10 cellular contexts compared by ENCODE assay signal in the genomic region with DNA sequence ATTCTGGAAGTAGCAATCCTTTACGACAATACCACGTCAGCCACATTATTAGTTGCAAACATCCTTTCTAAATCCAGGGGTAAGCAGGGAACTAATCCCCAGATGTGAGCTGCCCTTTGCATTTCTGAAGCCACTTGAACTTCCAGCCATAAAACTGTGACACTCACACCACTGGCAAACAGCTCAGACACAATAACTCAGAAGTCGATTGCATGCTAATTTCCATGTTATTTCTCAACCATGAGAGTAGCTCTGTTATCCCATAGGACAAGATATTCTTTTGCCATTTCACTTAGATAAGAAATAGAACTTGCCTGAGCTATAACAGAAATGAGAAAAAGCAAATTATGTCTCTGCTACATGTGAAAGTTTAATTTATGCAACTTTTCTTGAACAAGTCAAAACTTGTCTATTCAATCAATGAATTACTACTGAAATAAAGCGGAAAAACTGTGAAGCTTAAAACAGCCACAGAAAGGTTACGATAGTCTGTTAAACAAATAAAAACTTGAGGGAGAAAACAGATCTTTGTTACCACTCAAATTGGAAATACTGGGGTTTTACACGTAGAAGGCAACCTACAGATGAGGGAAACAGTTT.
A peak's percentile ranks its signal among the peaks of the same experiment; 100 is the strongest.
DNase-seq lines count a peak whose midpoint lies in the region; ATAC-seq and TF ChIP-seq lines count a peak whose summit lies in the region.
"Had no signal": no experiment of that assay in that cellular context is flagged by ENCODE, and none has a peak within 500 bp of the region (broad histone marks: within the 10 kb centered on the region; RNA-seq: fewer than 3 reads in every experiment).

No MANE protein-coding gene starts in this region.

- TF ChIP-seq CTCF in HEK293 (tag by site-specific recombination; IDR thresholded peaks at IDR 0.05) (no peak), heart right ventricle (IDR thresholded peaks at IDR 0.05) (no peak)

- POLR2A ChIA-PET in HEK293 (lab: Yijun Ruan, JAX) = interaction anchor here (0.5 kb wide), 1 partner anchor 227 kb away, joined by 3 read pairs; no protein-coding TSS in a partner anchor

- H3K4me1 ChIP-seq in BLaER1 treated with 17β-estradiol and CSF1 and Interleukin-3, amounts not matched to agents 10 nM and 100 nM = peaks cover 90 to 100% (median 98%) of the 10 kb centered on the region in 10 experiments
- H3K4me1 ChIP-seq in HEK293 (ENCODE audit: control insufficient read depth, insufficient read depth, low read length) (peaks cover 6% of the 10 kb centered on the region), mesenchymal stem cell (ENCODE audit: control insufficient read depth, insufficient read depth, low read depth, low read length) (peaks cover 7% of the 10 kb centered on the region), heart right ventricle (peaks cover 0 to 78% (median 4%) of the 10 kb centered on the region in 9 donors)

- H3K9me3 Mint-ChIP-seq in activated naive CD8-positive, alpha-beta T cell treated with anti-CD3 and anti-CD28 coated beads for 36 hours = peaks cover 11% of the 10 kb centered on the region

- H3K4me3 ChIP-seq in BLaER1 treated with 17β-estradiol and CSF1 and Interleukin-3, amounts not matched to agents 10 nM and 100 nM = no peak overlapping the region
- H3K4me3 ChIP-seq in HEK293 (ENCODE audit: low read depth, low read length) (no peak overlapping the region), mesenchymal stem cell (ENCODE audit: insufficient read depth in 1 of 2, low read depth in 1 of 2, low read length in 2 of 2) (no peak overlapping the region), heart right ventricle (no peak overlapping the region)

- H3K23ac ChIP-seq in mesenchymal stem cell (ENCODE audit: low read length in 2 of 2) = no peak overlapping the region

- 67% methylated on average over 5 of the region's 6 CpGs for WGBS in mesenchymal stem cell
- 88 to 90% methylated on average over 6 of the region's 6 CpGs for WGBS in heart right ventricle, 2 donors

- H3K4ac ChIP-seq in mesenchymal stem cell (ENCODE audit: low read depth in 1 of 2, low read length in 2 of 2) = no peak overlapping the region

- no peak overlapping the region for H2BK5ac ChIP-seq in mesenchymal stem cell (ENCODE audit: low read depth, low read length, poor library complexity, severe bottlenecking)

- no peak overlapping the region for H2BK120ac ChIP-seq in mesenchymal stem cell (ENCODE audit: low read depth, low read length)

- H3K27me3 ChIP-seq in BLaER1 treated with 17β-estradiol and CSF1 and Interleukin-3, amounts not matched to agents 10 nM and 100 nM = no peaks in the 10 kb centered on the region
- H3K27me3 ChIP-seq in mesenchymal stem cell (ENCODE audit: control insufficient read depth in 1 of 2, insufficient read depth in 1 of 2, low read length in 2 of 2) (no peaks in the 10 kb centered on the region), heart right ventricle (no peaks in the 10 kb centered on the region)

- intact Hi-C loops in heart right ventricle (cut with DNase I) = no loop called here

- peaks cover 0 to 16% (median 15%) of the 10 kb centered on the region in 11 experiments; a peak in 15 of 22 replicates for H3K9me3 ChIP-seq in BLaER1 treated with 17β-estradiol and CSF1 and Interleukin-3, amounts not matched to agents 10 nM and 100 nM (replicated peaks in 1 of 11)
- H3K9me3 ChIP-seq in HEK293 (ENCODE audit: control insufficient read depth, insufficient read depth, low read depth, low read length) (no peaks in the 10 kb centered on the region), mesenchymal stem cell (ENCODE audit: control insufficient read depth, low read length) (no peaks in the 10 kb centered on the region), heart right ventricle (peaks cover 0 to 9% (median 0%) of the 10 kb centered on the region in 11 donors)

- peak overlapping the region; percentile 89 for H3K27ac Mint-ChIP-seq in activated naive CD8-positive, alpha-beta T cell treated with anti-CD3 and anti-CD28 coated beads for 36 hours

- no peak overlapping the region for H2AK5ac ChIP-seq in mesenchymal stem cell (ENCODE audit: low read length, severe bottlenecking)

- H2AFZ ChIP-seq in mesenchymal stem cell (ENCODE audit: low read depth, low read length) = no peak overlapping the region

- peak overlapping the region in 10 of 11 experiments; percentile 7 to 94 (median 86); a peak in 17 of 22 replicates for H3K27ac ChIP-seq in BLaER1 treated with 17β-estradiol and CSF1 and Interleukin-3, amounts not matched to agents 10 nM and 100 nM
- H3K27ac ChIP-seq in HEK293 (ENCODE audit: extremely low read depth, low read depth, low read length) (no peak overlapping the region), mesenchymal stem cell (ENCODE audit: low read length, poor library complexity, severe bottlenecking) (no peak overlapping the region), heart right ventricle (peak overlapping the region in 1 of 10 donors; percentile 70)

- no peak overlapping the region for H4K91ac ChIP-seq in mesenchymal stem cell (ENCODE audit: low read length)

- H2BK12ac ChIP-seq in mesenchymal stem cell (ENCODE audit: low read length in 2 of 2) = no peak overlapping the region

- ATAC-seq in heart right ventricle = no peak

- peaks cover 82% of the 10 kb centered on the region for H3K4me1 Mint-ChIP-seq in activated naive CD8-positive, alpha-beta T cell treated with anti-CD3 and anti-CD28 coated beads for 36 hours

- H3K9ac ChIP-seq in BLaER1 treated with 17β-estradiol and CSF1 and Interleukin-3, amounts not matched to agents 10 nM and 100 nM = peak overlapping the region in 6 of 11 experiments; percentile 7 to 53 (median 12); a peak in 4 of 22 replicates
- H3K9ac ChIP-seq in mesenchymal stem cell (ENCODE audit: low read length) = no peak overlapping the region

- peak overlapping the region; percentile 75 to 97 (median 84) for H3K4me2 ChIP-seq in BLaER1 treated with 17β-estradiol and CSF1 and Interleukin-3, amounts not matched to agents 10 nM and 100 nM
- no peak overlapping the region for H3K4me2 ChIP-seq in mesenchymal stem cell (ENCODE audit: low read length, poor library complexity, severe bottlenecking)

- no peaks in the 10 kb centered on the region for H3K27me3 Mint-ChIP-seq in activated naive CD8-positive, alpha-beta T cell treated with anti-CD3 and anti-CD28 coated beads for 36 hours

- DNase-seq in activated naive CD8-positive, alpha-beta T cell treated with anti-CD3 and anti-CD28 coated beads for 36 hours = no peak
- peak; percentile 67 for DNase-seq in mesenchymal stem cell
- no peak for DNase-seq in T1000 (lab: John Stamatoyannopoulos, UW)
- no peak for DNase-seq in SW 1271 (lab: John Stamatoyannopoulos, UW)
- no peak for DNase-seq in heart right ventricle
- DNase-seq in NCI-H748 (lab: John Stamatoyannopoulos, UW; ENCODE audit: unreplicated experiment) = no peak
- DNase-seq: hippocampal formation; stimulated activated CD4-positive, alpha-beta T cell treated with anti-CD3 and anti-CD28 coated beads, Interleukin-12 subunit alpha, Interleukin-12 subunit beta, amount 100 ng/mL, for 4 hours had no signal

- H3K36me3 ChIP-seq in BLaER1 treated with 17β-estradiol and CSF1 and Interleukin-3, amounts not matched to agents 10 nM and 100 nM = peaks cover 3 to 82% (median 56%) of the 10 kb centered on the region in 11 experiments; a peak in 21 of 22 replicates
- peaks cover 0 to 6% of the 10 kb centered on the region in 2 experiments; a peak in 2 of 3 replicates for H3K36me3 ChIP-seq in HEK293 (ENCODE audit: control insufficient read depth in 2 of 2, insufficient read depth in 1 of 2, low read length in 2 of 2)
- peaks cover 0 to 9% of the 10 kb centered on the region in 2 experiments for H3K36me3 ChIP-seq in mesenchymal stem cell (ENCODE audit: control insufficient read depth in 1 of 2, insufficient read depth in 2 of 2, low read depth in 1 of 2, low read length in 2 of 2)
- peaks cover 0 to 12% (median 0%) of the 10 kb centered on the region in 9 donors for H3K36me3 ChIP-seq in heart right ventricle

- no peak overlapping the region for H3K18ac ChIP-seq in mesenchymal stem cell (ENCODE audit: low read depth in 1 of 2, low read length in 2 of 2)

- peaks cover 66% of the 10 kb centered on the region for H3K36me3 Mint-ChIP-seq in activated naive CD8-positive, alpha-beta T cell treated with anti-CD3 and anti-CD28 coated beads for 36 hours

- H3K4me3 Mint-ChIP-seq in activated naive CD8-positive, alpha-beta T cell treated with anti-CD3 and anti-CD28 coated beads for 36 hours = peak overlapping the region; percentile 54

- no peak overlapping the region for H4K8ac ChIP-seq in mesenchymal stem cell (ENCODE audit: low read length)

- H2BK15ac ChIP-seq in mesenchymal stem cell (ENCODE audit: low read depth, poor library complexity, severe bottlenecking) = no peak overlapping the region

- H3K14ac ChIP-seq in mesenchymal stem cell (ENCODE audit: low read length in 2 of 2) = no peak overlapping the region

- H4K20me1 ChIP-seq in BLaER1 treated with 17β-estradiol and CSF1 and Interleukin-3, amounts not matched to agents 10 nM and 100 nM = peaks cover 0 to 100% (median 98%) of the 10 kb centered on the region in 11 experiments; a peak in 18 of 22 replicates

- H3K79me1 ChIP-seq in mesenchymal stem cell (replicated peaks; ENCODE audit: low read length, poor library complexity, severe bottlenecking) = peaks cover 34% of the 10 kb centered on the region

- CTCF ChIA-PET in HEK293 (lab: Yijun Ruan, JAX) = no interaction called here

TF ChIP-seq in HEK293, 187 proteins besides CTCF, POLR2A, EP300 and RAD21 (continues in another document):
- peak; percentile 65 for TF ChIP-seq ZBTB17 (tag by site-specific recombination; IDR thresholded peaks at IDR 0.05)
- TF ChIP-seq, protein P1, sequence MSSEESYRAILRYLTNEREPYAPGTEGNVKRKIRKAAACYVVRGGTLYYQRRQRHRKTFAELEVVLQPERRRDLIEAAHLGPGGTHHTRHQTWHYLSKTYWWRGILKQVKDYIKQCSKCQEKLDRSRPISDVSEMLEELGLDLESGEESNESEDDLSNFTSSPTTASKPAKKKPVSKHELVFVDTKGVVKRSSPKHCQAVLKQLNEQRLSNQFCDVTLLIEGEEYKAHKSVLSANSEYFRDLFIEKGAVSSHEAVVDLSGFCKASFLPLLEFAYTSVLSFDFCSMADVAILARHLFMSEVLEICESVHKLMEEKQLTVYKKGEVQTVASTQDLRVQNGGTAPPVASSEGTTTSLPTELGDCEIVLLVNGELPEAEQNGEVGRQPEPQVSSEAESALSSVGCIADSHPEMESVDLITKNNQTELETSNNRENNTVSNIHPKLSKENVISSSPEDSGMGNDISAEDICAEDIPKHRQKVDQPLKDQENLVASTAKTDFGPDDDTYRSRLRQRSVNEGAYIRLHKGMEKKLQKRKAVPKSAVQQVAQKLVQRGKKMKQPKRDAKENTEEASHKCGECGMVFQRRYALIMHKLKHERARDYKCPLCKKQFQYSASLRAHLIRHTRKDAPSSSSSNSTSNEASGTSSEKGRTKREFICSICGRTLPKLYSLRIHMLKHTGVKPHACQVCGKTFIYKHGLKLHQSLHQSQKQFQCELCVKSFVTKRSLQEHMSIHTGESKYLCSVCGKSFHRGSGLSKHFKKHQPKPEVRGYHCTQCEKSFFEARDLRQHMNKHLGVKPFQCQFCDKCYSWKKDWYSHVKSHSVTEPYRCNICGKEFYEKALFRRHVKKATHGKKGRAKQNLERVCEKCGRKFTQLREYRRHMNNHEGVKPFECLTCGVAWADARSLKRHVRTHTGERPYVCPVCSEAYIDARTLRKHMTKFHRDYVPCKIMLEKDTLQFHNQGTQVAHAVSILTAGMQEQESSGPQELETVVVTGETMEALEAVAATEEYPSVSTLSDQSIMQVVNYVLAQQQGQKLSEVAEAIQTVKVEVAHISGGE (tag by site-specific recombination; conservative IDR thresholded peaks at IDR 0.05; ENCODE audit: low read depth) = no peak

Comparison
In these comparisons a context has a peak if more than half of its experiments do, and no peak if none do; other contexts are left out.
1. H3K27ac ChIP-seq: peak in BLaER1 treated with 17β-estradiol and CSF1 and Interleukin-3, amounts not matched to agents 10 nM and 100 nM (10 of 11); none in HEK293 (single experiment) and mesenchymal stem cell (single experiment).